Comparison of ENCODE assay signal across 8 cellular contexts in the genomic region with DNA sequence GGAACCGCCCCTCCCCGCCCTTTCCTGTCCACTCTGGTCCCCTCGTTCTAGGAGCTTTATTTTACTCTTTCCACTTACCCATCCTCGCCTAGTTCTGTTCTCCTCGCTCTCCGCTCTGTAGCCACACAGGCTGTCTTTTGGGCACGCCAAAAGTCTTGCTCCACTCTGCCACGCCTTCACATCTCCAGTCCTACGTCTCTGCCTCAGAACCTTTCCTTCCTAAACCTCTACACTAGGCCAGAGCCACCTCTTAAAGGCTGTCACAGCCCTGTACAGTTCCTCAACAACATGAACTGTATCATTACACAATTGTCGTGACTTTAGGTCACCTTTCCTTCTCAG. TPM values are rescaled to one million over a fixed set of nuclear protein-coding genes. Genes with fewer than 3 reads are reported as not detected.
DNase-seq lines count a peak whose midpoint lies in the region; ATAC-seq and TF ChIP-seq lines count a peak whose summit lies in the region.

No MANE protein-coding gene starts in this region.

- peaks cover 3% of the 10 kb centered on the region for H3K9me3 Mint-ChIP-seq in activated CD8-positive, alpha-beta memory T cell treated with anti-CD3 and anti-CD28 coated beads, Interleukin-2, amount 10 ng/mL, durations not matched to agents 7 days and 5 days (ENCODE audit: low read depth)

- H3K4me1 Mint-ChIP-seq in activated CD8-positive, alpha-beta memory T cell treated with anti-CD3 and anti-CD28 coated beads, Interleukin-2, amount 10 ng/mL, durations not matched to agents 7 days and 5 days: peaks cover 25% of the 10 kb centered on the region

- H3K27me3 ChIP-seq in right lobe of liver (no peaks in the 10 kb centered on the region), tibial nerve (no peaks in the 10 kb centered on the region)

- no peak for TF ChIP-seq EP300 in tibial nerve (IDR thresholded peaks at IDR 0.05)

- TF ChIP-seq POLR2A in right lobe of liver (IDR thresholded peaks at IDR 0.05): no peak
- TF ChIP-seq POLR2A in tibial nerve (IDR thresholded peaks at IDR 0.05): no peak
- TF ChIP-seq POLR2A in erythroblast (IDR thresholded peaks at IDR 0.05; ENCODE audit: low read length): no peak

- intact Hi-C loops in right lobe of liver (cut with DNase I): no loop called here

- peak overlapping the region; percentile 91 for H3K4me3 Mint-ChIP-seq in activated CD8-positive, alpha-beta memory T cell treated with anti-CD3 and anti-CD28 coated beads, Interleukin-2, amount 10 ng/mL, durations not matched to agents 7 days and 5 days

- no peak for ATAC-seq in activated CD8-positive, alpha-beta memory T cell treated with anti-CD3 and anti-CD28 coated beads, Interleukin-2, amount 10 ng/mL, durations not matched to agents 7 days and 5 days
- no peak for ATAC-seq in right lobe of liver
- no peak for ATAC-seq in HG03097 (IDR thresholded peaks at IDR 0.05; ENCODE audit: low FRiP score, unreplicated experiment)

- H3K27ac Mint-ChIP-seq in activated CD8-positive, alpha-beta memory T cell treated with anti-CD3 and anti-CD28 coated beads, Interleukin-2, amount 10 ng/mL, durations not matched to agents 7 days and 5 days: peak overlapping the region; percentile 98

- no peak for DNase-seq in activated CD8-positive, alpha-beta memory T cell treated with anti-CD3 and anti-CD28 coated beads, Interleukin-2, amount 10 ng/mL, durations not matched to agents 7 days and 5 days
- DNase-seq in activated CD8-positive, alpha-beta memory T cell treated with anti-CD3 and anti-CD28 coated beads for 24 hours: no peak
- DNase-seq in right lobe of liver: no peak
- DNase-seq in tibial nerve (ENCODE audit: low spot score in 2 of 2): no peak
- DNase-seq in erythroblast (lab: John Stamatoyannopoulos, UW): no peak
- DNase-seq in DMS53 treated with DMSO at 0.1 percent for 48 hours (lab: John Stamatoyannopoulos, UW; ENCODE audit: unreplicated experiment): no peak

- CTCF ChIA-PET in activated CD8-positive, alpha-beta memory T cell treated with anti-CD3 and anti-CD28 coated beads, Interleukin-2, amount 10 ng/mL, durations not matched to agents 7 days and 5 days (lab: Charles Lee): interaction anchor here (0.6 to 1.4 kb wide), 6 partner anchors 9 to 312 kb away, joined by 3 to 6 read pairs (median 4); no protein-coding TSS in a partner anchor

- 36% methylated on average over 9 of the region's 10 CpGs for WGBS in right lobe of liver (ENCODE audit: insufficient coverage, low coverage, low lambda C conversion rate, missing lambda C conversion rate)
- 39 to 40% methylated on average over 10 of the region's 10 CpGs for WGBS in tibial nerve, 2 donors

- peaks cover 0 to 22% (median under 1%) of the 10 kb centered on the region in 4 donors for H3K4me1 ChIP-seq in right lobe of liver
- H3K4me1 ChIP-seq in tibial nerve: peaks cover 0 to 41% (median 30%) of the 10 kb centered on the region in 4 donors

- TF ChIP-seq CTCF in right lobe of liver (IDR thresholded peaks at IDR 0.05) (no peak), tibial nerve (IDR thresholded peaks at IDR 0.05) (no peak)

- H3K27ac ChIP-seq in angular gyrus (ENCODE audit: low read depth, low read length): peak overlapping the region; percentile 72
- peak overlapping the region; percentile 88 for H3K27ac ChIP-seq in right lobe of liver
- peak overlapping the region; percentile 91 to 99 (median 93) for H3K27ac ChIP-seq in tibial nerve

- H3K4me3 ChIP-seq in right lobe of liver (peak overlapping the region; percentile 76 to 79 (median 79)), tibial nerve (peak overlapping the region; percentile 66 to 97 (median 84))

- no peaks in the 10 kb centered on the region for H3K27me3 Mint-ChIP-seq in activated CD8-positive, alpha-beta memory T cell treated with anti-CD3 and anti-CD28 coated beads, Interleukin-2, amount 10 ng/mL, durations not matched to agents 7 days and 5 days

- no peaks in the 10 kb centered on the region for H3K36me3 ChIP-seq in right lobe of liver
- H3K36me3 ChIP-seq in tibial nerve: no peaks in the 10 kb centered on the region

- H3K9me3 ChIP-seq in right lobe of liver (no peaks in the 10 kb centered on the region), tibial nerve (no peaks in the 10 kb centered on the region)

- H3K36me3 Mint-ChIP-seq in activated CD8-positive, alpha-beta memory T cell treated with anti-CD3 and anti-CD28 coated beads, Interleukin-2, amount 10 ng/mL, durations not matched to agents 7 days and 5 days: peaks cover 22% of the 10 kb centered on the region

RNA-seq across cellular contexts. Expression of a gene that starts 0.4 kb away (rescaled TPM):
- total RNA-seq in activated CD8-positive, alpha-beta memory T cell treated with anti-CD3 and anti-CD28 coated beads, Interleukin-2, amount 10 ng/mL, durations not matched to agents 7 days and 5 days: 100 to 1,000 TPM; 167 to 174 TPM
- 10 to 100 TPM; 47.0 to 73.9 (median 51.6) TPM for total RNA-seq in right lobe of liver
- 100 to 1,000 TPM in 3 of 4 donors, 10 to 100 TPM in 1; 84.9 to 123 (median 110) TPM for total RNA-seq in tibial nerve

RNA-seq across cellular contexts. Expression of a gene that starts 40.5 kb away (rescaled TPM):
- total RNA-seq in activated CD8-positive, alpha-beta memory T cell treated with anti-CD3 and anti-CD28 coated beads, Interleukin-2, amount 10 ng/mL, durations not matched to agents 7 days and 5 days: 10 to 100 TPM; 30.3 to 43.2 TPM
- total RNA-seq in right lobe of liver (10 to 100 TPM in 2 of 6 experiments, 1 to 10 TPM in 4; 3.2 to 13.3 (median 5.0) TPM), tibial nerve (100 to 1,000 TPM in 1 of 4 donors, 10 to 100 TPM in 3; 38.7 to 101 (median 46.9) TPM)
